Comparison of ENCODE assay signal across 20 cellular contexts in genomic region chr2:189587771-189588170, GRCh38.
"Had no signal": no experiment of that assay in that cellular context is flagged by ENCODE, and none has a peak within 500 bp of the region (broad histone marks: within the 10 kb centered on the region; RNA-seq: fewer than 3 reads in every experiment).

No MANE protein-coding gene starts in this region.

- H3K4me1 Mint-ChIP-seq: neural crest cell; stimulated activated memory B cell treated with anti-CD40 and anti-IgM and Interleukin-4, amounts not matched to agents 10 μg/mL and 1 μg/mL and 100 μg/mL, for 72 hours had no signal

- H3K27ac Mint-ChIP-seq: effector memory CD8-positive, alpha-beta T cell; natural killer cell; stimulated activated memory B cell treated with anti-CD40 and anti-IgM and Interleukin-4, amounts not matched to agents 10 μg/mL and 1 μg/mL and 100 μg/mL, for 72 hours; stimulated activated naive CD8-positive, alpha-beta T cell treated with anti-CD3 and anti-CD28 coated beads, Interleukin-15, Interleukin-2, amounts not matched to agents 100 ng/mL and 50 ng/mL, for 24 hours had no signal

- H3K9me3 Mint-ChIP-seq: effector memory CD8-positive, alpha-beta T cell; natural killer cell; neural crest cell; stimulated activated memory B cell treated with anti-CD40 and anti-IgM and Interleukin-4, amounts not matched to agents 10 μg/mL and 1 μg/mL and 100 μg/mL, for 72 hours had no signal

- DNase-seq: effector memory CD8-positive, alpha-beta T cell; gastrocnemius medialis; heart right ventricle; hypothalamus; kidney glomerular epithelial cell; mucosa of descending colon; natural killer cell; posterior cingulate gyrus; spleen; stimulated activated CD4-positive, alpha-beta T cell treated with anti-CD3 and anti-CD28 coated beads, Interleukin-15, amount 100 ng/mL, for 24 hours; stimulated activated CD4-positive, alpha-beta T cell treated with anti-CD3 and anti-CD28 coated beads, Interleukin-1b, Interleukin-23, amount 100 ng/mL, for 48 hours; stimulated activated CD4-positive, alpha-beta T cell treated with anti-CD3 and anti-CD28 coated beads, Interleukin-4, amount 100 ng/mL, for 24 hours; tibial artery; upper lobe of left lung; uterus had no signal

- H3K4me3 Mint-ChIP-seq: effector memory CD8-positive, alpha-beta T cell; natural killer cell; neural crest cell; stimulated activated memory B cell treated with anti-CD40 and anti-IgM and Interleukin-4, amounts not matched to agents 10 μg/mL and 1 μg/mL and 100 μg/mL, for 72 hours; stimulated activated naive CD8-positive, alpha-beta T cell treated with anti-CD3 and anti-CD28 coated beads, Interleukin-15, Interleukin-2, amounts not matched to agents 100 ng/mL and 50 ng/mL, for 24 hours had no signal

- ATAC-seq: effector memory CD8-positive, alpha-beta T cell; gastrocnemius medialis; heart right ventricle; mucosa of descending colon; natural killer cell; sciatic nerve; stimulated activated memory B cell treated with anti-CD40 and anti-IgM and Interleukin-4, amounts not matched to agents 10 μg/mL and 1 μg/mL and 100 μg/mL, for 72 hours had no signal

- H3K36me3 Mint-ChIP-seq: natural killer cell; stimulated activated memory B cell treated with anti-CD40 and anti-IgM and Interleukin-4, amounts not matched to agents 10 μg/mL and 1 μg/mL and 100 μg/mL, for 72 hours had no signal

- FAIRE-seq: islet of Langerhans had no signal
